Comparison of ENCODE assay signal across 1 cellular context in the genomic region with DNA sequence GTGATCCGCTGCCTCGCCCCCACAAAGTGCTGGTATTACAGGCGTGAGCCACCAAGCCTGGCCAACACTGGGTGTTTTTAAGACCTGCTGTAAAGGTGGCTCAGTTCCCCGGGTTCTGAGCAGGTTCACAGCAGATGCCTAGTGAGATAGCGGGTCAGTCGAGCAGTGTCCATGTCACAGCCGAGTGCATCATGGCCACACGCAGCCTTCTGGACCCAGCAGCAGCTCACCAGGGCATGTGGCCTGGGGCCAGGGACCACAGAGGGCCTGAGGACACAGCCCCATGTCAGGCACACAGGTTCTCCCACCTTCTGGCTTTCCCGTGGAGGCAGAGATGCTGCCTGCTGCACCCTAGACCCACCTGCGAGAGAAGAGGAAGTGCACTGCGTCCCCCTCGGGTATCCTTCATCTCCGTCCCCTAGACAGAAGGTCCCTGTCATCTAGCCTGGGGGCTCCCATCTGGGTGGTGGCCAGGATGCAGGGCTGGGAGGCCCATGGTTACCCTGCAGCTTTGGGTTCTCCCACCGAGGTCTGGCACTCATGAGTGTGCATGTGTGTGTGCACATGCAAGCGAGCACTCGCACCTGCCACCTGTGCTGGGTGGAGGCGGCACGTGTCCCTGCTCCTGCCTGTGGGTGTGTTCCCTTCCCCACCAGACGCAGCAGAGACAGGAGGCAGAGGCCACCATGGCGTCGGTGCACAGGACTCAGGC.
TF ChIP-seq lines count a peak whose summit lies in the region.

No MANE protein-coding gene starts in this region.

TF ChIP-seq in WTC11, 78 proteins besides CTCF, POLR2A, EP300 and RAD21 (continued from another document):
- TF ChIP-seq, protein P1, sequence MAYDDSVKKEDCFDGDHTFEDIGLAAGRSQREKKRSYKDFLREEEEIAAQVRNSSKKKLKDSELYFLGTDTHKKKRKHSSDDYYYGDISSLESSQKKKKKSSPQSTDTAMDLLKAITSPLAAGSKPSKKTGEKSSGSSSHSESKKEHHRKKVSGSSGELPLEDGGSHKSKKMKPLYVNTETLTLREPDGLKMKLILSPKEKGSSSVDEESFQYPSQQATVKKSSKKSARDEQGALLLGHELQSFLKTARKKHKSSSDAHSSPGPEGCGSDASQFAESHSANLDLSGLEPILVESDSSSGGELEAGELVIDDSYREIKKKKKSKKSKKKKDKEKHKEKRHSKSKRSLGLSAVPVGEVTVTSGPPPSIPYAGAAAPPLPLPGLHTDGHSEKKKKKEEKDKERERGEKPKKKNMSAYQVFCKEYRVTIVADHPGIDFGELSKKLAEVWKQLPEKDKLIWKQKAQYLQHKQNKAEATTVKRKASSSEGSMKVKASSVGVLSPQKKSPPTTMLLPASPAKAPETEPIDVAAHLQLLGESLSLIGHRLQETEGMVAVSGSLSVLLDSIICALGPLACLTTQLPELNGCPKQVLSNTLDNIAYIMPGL (CRISPR knock-in tag; IDR thresholded peaks at IDR 0.05): no peak
- no peak for TF ChIP-seq AFF4 (CRISPR knock-in tag; IDR thresholded peaks at IDR 0.05; ENCODE audit: borderline replicate concordance)
- TF ChIP-seq, protein P2, sequence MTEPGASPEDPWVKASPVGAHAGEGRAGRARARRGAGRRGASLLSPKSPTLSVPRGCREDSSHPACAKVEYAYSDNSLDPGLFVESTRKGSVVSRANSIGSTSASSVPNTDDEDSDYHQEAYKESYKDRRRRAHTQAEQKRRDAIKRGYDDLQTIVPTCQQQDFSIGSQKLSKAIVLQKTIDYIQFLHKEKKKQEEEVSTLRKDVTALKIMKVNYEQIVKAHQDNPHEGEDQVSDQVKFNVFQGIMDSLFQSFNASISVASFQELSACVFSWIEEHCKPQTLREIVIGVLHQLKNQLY (CRISPR knock-in tag; IDR thresholded peaks at IDR 0.05): no peak
- no peak for TF ChIP-seq NR1H2 (CRISPR knock-in tag; IDR thresholded peaks at IDR 0.05)
- TF ChIP-seq, protein P3, sequence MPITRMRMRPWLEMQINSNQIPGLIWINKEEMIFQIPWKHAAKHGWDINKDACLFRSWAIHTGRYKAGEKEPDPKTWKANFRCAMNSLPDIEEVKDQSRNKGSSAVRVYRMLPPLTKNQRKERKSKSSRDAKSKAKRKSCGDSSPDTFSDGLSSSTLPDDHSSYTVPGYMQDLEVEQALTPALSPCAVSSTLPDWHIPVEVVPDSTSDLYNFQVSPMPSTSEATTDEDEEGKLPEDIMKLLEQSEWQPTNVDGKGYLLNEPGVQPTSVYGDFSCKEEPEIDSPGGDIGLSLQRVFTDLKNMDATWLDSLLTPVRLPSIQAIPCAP (CRISPR knock-in tag; IDR thresholded peaks at IDR 0.05): no peak
- no peak for TF ChIP-seq E2F5 (CRISPR knock-in tag; IDR thresholded peaks at IDR 0.05)
- TF ChIP-seq ZNF416 (CRISPR knock-in tag; IDR thresholded peaks at IDR 0.05): no peak
- TF ChIP-seq ZNF219 (CRISPR knock-in tag; IDR thresholded peaks at IDR 0.05; ENCODE audit: borderline replicate concordance): no peak
- no peak for TF ChIP-seq FOXJ3 (CRISPR knock-in tag; IDR thresholded peaks at IDR 0.05; ENCODE audit: borderline replicate concordance)
- TF ChIP-seq RELA (CRISPR knock-in tag; IDR thresholded peaks at IDR 0.05; ENCODE audit: borderline replicate concordance): no peak
- no peak for TF ChIP-seq NFATC4 (CRISPR knock-in tag; IDR thresholded peaks at IDR 0.05)
- TF ChIP-seq MXD4 (CRISPR knock-in tag; IDR thresholded peaks at IDR 0.05; ENCODE audit: borderline replicate concordance): no peak
- no peak for TF ChIP-seq GABPB1 (CRISPR knock-in tag; IDR thresholded peaks at IDR 0.05)
- TF ChIP-seq, protein P4, sequence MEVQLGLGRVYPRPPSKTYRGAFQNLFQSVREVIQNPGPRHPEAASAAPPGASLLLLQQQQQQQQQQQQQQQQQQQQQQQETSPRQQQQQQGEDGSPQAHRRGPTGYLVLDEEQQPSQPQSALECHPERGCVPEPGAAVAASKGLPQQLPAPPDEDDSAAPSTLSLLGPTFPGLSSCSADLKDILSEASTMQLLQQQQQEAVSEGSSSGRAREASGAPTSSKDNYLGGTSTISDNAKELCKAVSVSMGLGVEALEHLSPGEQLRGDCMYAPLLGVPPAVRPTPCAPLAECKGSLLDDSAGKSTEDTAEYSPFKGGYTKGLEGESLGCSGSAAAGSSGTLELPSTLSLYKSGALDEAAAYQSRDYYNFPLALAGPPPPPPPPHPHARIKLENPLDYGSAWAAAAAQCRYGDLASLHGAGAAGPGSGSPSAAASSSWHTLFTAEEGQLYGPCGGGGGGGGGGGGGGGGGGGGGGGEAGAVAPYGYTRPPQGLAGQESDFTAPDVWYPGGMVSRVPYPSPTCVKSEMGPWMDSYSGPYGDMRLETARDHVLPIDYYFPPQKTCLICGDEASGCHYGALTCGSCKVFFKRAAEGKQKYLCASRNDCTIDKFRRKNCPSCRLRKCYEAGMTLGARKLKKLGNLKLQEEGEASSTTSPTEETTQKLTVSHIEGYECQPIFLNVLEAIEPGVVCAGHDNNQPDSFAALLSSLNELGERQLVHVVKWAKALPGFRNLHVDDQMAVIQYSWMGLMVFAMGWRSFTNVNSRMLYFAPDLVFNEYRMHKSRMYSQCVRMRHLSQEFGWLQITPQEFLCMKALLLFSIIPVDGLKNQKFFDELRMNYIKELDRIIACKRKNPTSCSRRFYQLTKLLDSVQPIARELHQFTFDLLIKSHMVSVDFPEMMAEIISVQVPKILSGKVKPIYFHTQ (CRISPR knock-in tag; IDR thresholded peaks at IDR 0.05): no peak
- TF ChIP-seq SP1 (CRISPR knock-in tag; conservative IDR thresholded peaks at IDR 0.05): no peak
